Comparison of ENCODE assay signal across 8 cellular contexts in the genomic region with DNA sequence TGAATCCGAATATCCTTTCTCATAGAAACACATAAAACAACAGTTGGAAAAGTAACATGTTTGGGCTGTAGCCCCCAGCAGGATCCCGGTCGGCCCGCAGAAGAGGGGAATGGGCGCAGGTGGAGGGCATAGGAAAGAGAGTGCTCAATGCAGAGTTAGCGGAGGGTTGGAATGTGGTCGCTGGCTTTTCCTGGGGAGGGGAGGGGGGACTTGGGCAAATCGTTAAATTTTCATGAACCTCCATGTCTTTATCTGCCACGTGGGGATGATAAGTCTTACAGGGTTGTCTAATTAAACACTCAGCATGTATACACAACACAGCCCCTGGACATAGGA. TPM values are rescaled to one million over a fixed set of nuclear protein-coding genes. Genes with fewer than 3 reads are reported as not detected.
A peak's percentile ranks its signal among the peaks of the same experiment; 100 is the strongest.
DNase-seq lines count a peak whose midpoint lies in the region; ATAC-seq and TF ChIP-seq lines count a peak whose summit lies in the region.

No MANE protein-coding gene starts in this region.

- WGBS in mesendoderm (ENCODE audit: extremely low coverage, insufficient coverage, low lambda C conversion rate) = no CpG with 5 or more reads among the region's 9 CpGs

- no peak overlapping the region for H3K27ac ChIP-seq in cardiac muscle cell
- H3K27ac ChIP-seq in mesendoderm (ENCODE audit: low read depth, low read length) = no peak overlapping the region
- peak overlapping the region; percentile 66 for H3K27ac ChIP-seq in vagina

- H2BK15ac ChIP-seq in mesendoderm (replicated peaks; ENCODE audit: low read depth) = peak overlapping the region; percentile 38

- no peak overlapping the region for H3K18ac ChIP-seq in mesendoderm (ENCODE audit: low read length)

- H3K36me3 Mint-ChIP-seq in brain = no peaks in the 10 kb centered on the region

- no peak for ATAC-seq in Right ventricle myocardium superior (ENCODE audit: poor library complexity)
- no peak for ATAC-seq in GM21526 (IDR thresholded peaks at IDR 0.05; ENCODE audit: low FRiP score, unreplicated experiment)

- H3K4me1 ChIP-seq in cardiac muscle cell (ENCODE audit: low read depth) (peaks cover 5% of the 10 kb centered on the region), mesendoderm (ENCODE audit: control insufficient read depth, low read depth, low read length) (peaks cover 9% of the 10 kb centered on the region), vagina (peaks cover 28% of the 10 kb centered on the region)

- H3K4me2 ChIP-seq in mesendoderm (ENCODE audit: low read length) = peak overlapping the region; percentile 57

- intact Hi-C loops in Right ventricle myocardium superior (cut with DNase I) = no loop called here
- intact Hi-C loops in vagina (cut with DNase I) = no loop called here

- H2BK120ac ChIP-seq in mesendoderm (ENCODE audit: low read depth, low read length) = no peak overlapping the region

- H3K27ac Mint-ChIP-seq in brain = peak overlapping the region; percentile 66 to 95 (median 91)

- peaks cover 25% of the 10 kb centered on the region for H3K4me1 Mint-ChIP-seq in brain

- H3K36me3 ChIP-seq in cardiac muscle cell = no peaks in the 10 kb centered on the region
- H3K36me3 ChIP-seq in mesendoderm (ENCODE audit: control insufficient read depth, insufficient read depth, low read length) = no peaks in the 10 kb centered on the region
- no peaks in the 10 kb centered on the region for H3K36me3 ChIP-seq in vagina

- H3K4me3 ChIP-seq in cardiac muscle cell = peak overlapping the region; percentile 64
- H3K4me3 ChIP-seq in mesendoderm (ENCODE audit: low read length) = peak overlapping the region; percentile 51
- peak overlapping the region; percentile 52 to 75 for H3K4me3 ChIP-seq in vagina

- H3K9ac ChIP-seq in mesendoderm (ENCODE audit: low read length) = peak overlapping the region; percentile 63

- peaks cover 0 to 2% (median 0%) of the 10 kb centered on the region in 5 experiments for H3K9me3 Mint-ChIP-seq in brain

- peak overlapping the region; percentile 91 to 99 (median 95) for H3K4me3 Mint-ChIP-seq in brain

- H3K79me2 ChIP-seq in mesendoderm (ENCODE audit: control insufficient read depth, insufficient read depth, low read length) = no peaks in the 10 kb centered on the region

- no peak for TF ChIP-seq POLR2A in vagina (IDR thresholded peaks at IDR 0.05)

- H3K4ac ChIP-seq in mesendoderm (ENCODE audit: low read depth, low read length) = no peak overlapping the region

- no peak for DNase-seq in cardiac muscle cell (ENCODE audit: low read depth in 1 of 2, low spot score in 1 of 2)
- DNase-seq in Right ventricle myocardium superior = no peak
- DNase-seq in mesendoderm = no peak
- no peak for DNase-seq in vagina (ENCODE audit: extremely low spot score in 2 of 2)
- no peak for DNase-seq in AG08395 (ENCODE audit: low spot score)
- DNase-seq in NCI-H2227 (lab: John Stamatoyannopoulos, UW; ENCODE audit: unreplicated experiment) = no peak

- H3K9me3 ChIP-seq in cardiac muscle cell (ENCODE audit: low read depth) (no peaks in the 10 kb centered on the region), vagina (no peaks in the 10 kb centered on the region)

- H3K27me3 ChIP-seq in cardiac muscle cell (no peaks in the 10 kb centered on the region), mesendoderm (ENCODE audit: insufficient read depth, low read length, poor library complexity) (no peaks in the 10 kb centered on the region), vagina (no peaks in the 10 kb centered on the region)

- H4K8ac ChIP-seq in mesendoderm (ENCODE audit: low read depth, low read length) = no peak overlapping the region

- peaks cover 41% of the 10 kb centered on the region for H3K27me3 Mint-ChIP-seq in brain

- H3K56ac ChIP-seq in mesendoderm (ENCODE audit: low read length) = peak overlapping the region; percentile 74

- H2BK5ac ChIP-seq in mesendoderm (ENCODE audit: low read length) = no peak overlapping the region

- no peak overlapping the region for H4K5ac ChIP-seq in mesendoderm (ENCODE audit: low read length)

- H2AK5ac ChIP-seq in mesendoderm (ENCODE audit: low read length) = no peak overlapping the region

- H3K79me1 ChIP-seq in mesendoderm (ENCODE audit: low read length) = no peaks in the 10 kb centered on the region

- no peak overlapping the region for H3K23ac ChIP-seq in mesendoderm (ENCODE audit: low read length)

- no peak for TF ChIP-seq CTCF in cardiac muscle cell (IDR thresholded peaks at IDR 0.05; ENCODE audit: low read depth, low read length)
- TF ChIP-seq CTCF in brain (conservative IDR thresholded peaks at IDR 0.05) = no peak
- no peak for TF ChIP-seq CTCF in vagina (IDR thresholded peaks at IDR 0.05)

RNA-seq across cellular contexts. Expression of a gene that starts 0.4 kb away (rescaled TPM):
- total RNA-seq in cardiac muscle cell (11.6 and 12.6 TPM in 2 replicates), Right ventricle myocardium superior (16.2 TPM), vagina (5.2 TPM)
- polyA plus RNA-seq in cardiac muscle cell (9.8 and 10.3 TPM in 2 replicates), brain (ENCODE audit: insufficient read depth, low read depth, low replicate concordance) (3.3 TPM)
- polyA plus RNA-seq in mesendoderm (2013, experiment 1 of 2) = 1.1 TPM
- polyA plus RNA-seq in mesendoderm (2013, experiment 2 of 2) = 0.85 TPM
